Comparison of ENCODE assay signal across 17 cellular contexts in genomic region chr5:111927191-111927590, GRCh38.
"Had no signal": no experiment of that assay in that cellular context is flagged by ENCODE, and none has a peak within 500 bp of the region (broad histone marks: within the 10 kb centered on the region; RNA-seq: fewer than 3 reads in every experiment).

No MANE protein-coding gene starts in this region.

- H3K4me3 ChIP-seq: ascending aorta, cardiac muscle cell, esophagus squamous epithelium, heart right ventricle, left ventricle myocardium inferior, pancreas, testis had no signal

- H3K27ac ChIP-seq: ascending aorta, cardiac muscle cell, esophagus squamous epithelium, heart right ventricle, left ventricle myocardium inferior, pancreas, testis, VCaP had no signal

- H3K36me3 Mint-ChIP-seq: activated naive CD8-positive, alpha-beta T cell treated with anti-CD3 and anti-CD28 coated beads, Interleukin-2, amount 10 ng/mL, durations not matched to agents 7 days and 5 days had no signal

- H3K4me1 ChIP-seq: pancreas, testis had no signal

- H3K27ac Mint-ChIP-seq: activated CD4-positive, alpha-beta T cell treated with anti-CD3 and anti-CD28 coated beads for 36 hours; activated CD8-positive, alpha-beta T cell treated with anti-CD3 and anti-CD28 coated beads for 36 hours; activated naive CD8-positive, alpha-beta T cell treated with anti-CD3 and anti-CD28 coated beads, Interleukin-2, amount 10 ng/mL, durations not matched to agents 7 days and 5 days had no signal

- H3K36me3 ChIP-seq: ascending aorta, cardiac muscle cell, esophagus squamous epithelium, heart right ventricle, left ventricle myocardium inferior, pancreas had no signal

- DNase-seq: activated CD4-positive, alpha-beta T cell treated with anti-CD3 and anti-CD28 coated beads for 36 hours; activated CD8-positive, alpha-beta memory T cell treated with anti-CD3 and anti-CD28 coated beads, Interleukin-2, amount 50 U/mL, for 48 hours; activated CD8-positive, alpha-beta T cell treated with anti-CD3 and anti-CD28 coated beads for 36 hours; activated naive CD8-positive, alpha-beta T cell treated with anti-CD3 and anti-CD28 coated beads, Interleukin-2, amount 10 ng/mL, durations not matched to agents 7 days and 5 days; esophagus squamous epithelium; heart right ventricle; left ventricle myocardium inferior; mesendoderm; pancreas; stimulated activated CD4-positive, alpha-beta T cell treated with anti-CD3 and anti-CD28 coated beads, Interleukin-4, amount 100 ng/mL, for 24 hours; stimulated activated naive CD8-positive, alpha-beta T cell treated with anti-CD3 and anti-CD28 coated beads, Interleukin-15, amount 100 ng/mL, for 72 hours; T-helper 2 cell; testis had no signal

- H3K9me3 Mint-ChIP-seq: activated CD8-positive, alpha-beta T cell treated with anti-CD3 and anti-CD28 coated beads for 36 hours; activated naive CD8-positive, alpha-beta T cell treated with anti-CD3 and anti-CD28 coated beads, Interleukin-2, amount 10 ng/mL, durations not matched to agents 7 days and 5 days; neural crest cell; stimulated activated naive CD8-positive, alpha-beta T cell treated with anti-CD3 and anti-CD28 coated beads, Interleukin-15, amount 100 ng/mL, for 72 hours had no signal

- H3K27me3 Mint-ChIP-seq: activated CD8-positive, alpha-beta T cell treated with anti-CD3 and anti-CD28 coated beads for 36 hours; stimulated activated naive CD8-positive, alpha-beta T cell treated with anti-CD3 and anti-CD28 coated beads, Interleukin-15, amount 100 ng/mL, for 72 hours had no signal

- H3K4me3 Mint-ChIP-seq: activated CD4-positive, alpha-beta T cell treated with anti-CD3 and anti-CD28 coated beads for 36 hours; activated CD8-positive, alpha-beta T cell treated with anti-CD3 and anti-CD28 coated beads for 36 hours; activated naive CD8-positive, alpha-beta T cell treated with anti-CD3 and anti-CD28 coated beads, Interleukin-2, amount 10 ng/mL, durations not matched to agents 7 days and 5 days; neural crest cell; stimulated activated naive CD8-positive, alpha-beta T cell treated with anti-CD3 and anti-CD28 coated beads, Interleukin-15, amount 100 ng/mL, for 72 hours had no signal

- H3K27me3 ChIP-seq: ascending aorta, cardiac muscle cell, esophagus squamous epithelium, heart right ventricle, pancreas, testis had no signal

- H3K4me1 Mint-ChIP-seq: activated CD4-positive, alpha-beta T cell treated with anti-CD3 and anti-CD28 coated beads for 36 hours; activated naive CD8-positive, alpha-beta T cell treated with anti-CD3 and anti-CD28 coated beads, Interleukin-2, amount 10 ng/mL, durations not matched to agents 7 days and 5 days; neural crest cell; stimulated activated naive CD8-positive, alpha-beta T cell treated with anti-CD3 and anti-CD28 coated beads, Interleukin-15, amount 100 ng/mL, for 72 hours had no signal

- H3K9me3 ChIP-seq: ascending aorta, esophagus squamous epithelium, left ventricle myocardium inferior, pancreas, testis had no signal
